Comparison of ENCODE assay signal across 19 cellular contexts in genomic region chr1:43573066-43573799, GRCh38. TPM values are rescaled to one million over a fixed set of nuclear protein-coding genes. Genes with fewer than 3 reads are reported as not detected.
A peak's percentile ranks its signal among the peaks of the same experiment; 100 is the strongest.
DNase-seq lines count a peak whose midpoint lies in the region; ATAC-seq and TF ChIP-seq lines count a peak whose summit lies in the region.
"Had no signal": no experiment of that assay in that cellular context is flagged by ENCODE, and none has a peak within 500 bp of the region (broad histone marks: within the 10 kb centered on the region; RNA-seq: fewer than 3 reads in every experiment).

No MANE protein-coding gene starts in this region.

- H3K36me3 Mint-ChIP-seq in endodermal cell (ENCODE audit: low read depth), result peaks cover 52% of the 10 kb centered on the region
- H3K36me3 Mint-ChIP-seq in nephron progenitor cell (ENCODE audit: low read depth), result peaks cover 40% of the 10 kb centered on the region

- ATAC-seq in GM19351 (IDR thresholded peaks at IDR 0.05; ENCODE audit: unreplicated experiment), result no peak
- ATAC-seq: left colon; stimulated activated naive CD8-positive, alpha-beta T cell treated with anti-CD3 and anti-CD28 coated beads, Interleukin-15, Interleukin-2, amounts not matched to agents 100 U/mL and 50 U/mL, for 24 hours had no signal

- H3K9me3 ChIP-seq in AG04450 (ENCODE audit: control insufficient read depth, insufficient read depth, low read length), result no peaks in the 10 kb centered on the region; the same call in 1 of the 2 replicates
- H3K9me3 ChIP-seq in endodermal cell (ENCODE audit: control insufficient read depth, low read length), result no peaks in the 10 kb centered on the region
- no peaks in the 10 kb centered on the region for H3K9me3 ChIP-seq in WERI-Rb-1 (ENCODE audit: severe bottlenecking)
- H3K9me3 ChIP-seq: ascending aorta, esophagus squamous epithelium, HAP-1 had no signal

- TF ChIP-seq CTCF in AG04450 (IDR thresholded peaks at IDR 0.05; ENCODE audit: low read depth, low read length) (no peak), endodermal cell (conservative IDR thresholded peaks at IDR 0.05) (no peak), nephron progenitor cell (IDR thresholded peaks at IDR 0.05) (no peak), WERI-Rb-1 (IDR thresholded peaks at IDR 0.05; ENCODE audit: low read depth, low read length) (no peak)

- H3K27me3 Mint-ChIP-seq in endodermal cell (ENCODE audit: insufficient read depth), result no peaks in the 10 kb centered on the region
- peaks cover 10% of the 10 kb centered on the region for H3K27me3 Mint-ChIP-seq in nephron progenitor cell (ENCODE audit: low read depth, poor library complexity)

- H3K4me1 Mint-ChIP-seq in endodermal cell (no peaks in the 10 kb centered on the region), nephron progenitor cell (peaks cover 75% of the 10 kb centered on the region)

- no peak for DNase-seq in AG04450 (ENCODE audit: low read depth, low spot score)
- DNase-seq in NCI-H446 (lab: John Stamatoyannopoulos, UW), result peak; percentile 5 to 57
- no peak for DNase-seq in endodermal cell
- DNase-seq in nephron progenitor cell, result no peak
- no peak for DNase-seq in NCI-H128 (lab: John Stamatoyannopoulos, UW; ENCODE audit: unreplicated experiment)
- no peak for DNase-seq in NCI-H146 treated with DMSO at 0.1 percent for 48 hours (lab: John Stamatoyannopoulos, UW; ENCODE audit: unreplicated experiment)
- no peak for DNase-seq in WERI-Rb-1
- DNase-seq: activated CD4-positive, CD25-positive, alpha-beta regulatory T cell; activated effector memory CD4-positive, alpha-beta T cell treated with Interleukin-2 at 50 U/mL for 16 hours; COR-L47; esophagus squamous epithelium; left colon; NCI-H2227 treated with DMSO at 0.1 percent for 48 hours; SHP77; stimulated activated naive CD8-positive, alpha-beta T cell treated with anti-CD3 and anti-CD28 coated beads, Interleukin-15, Interleukin-2, amounts not matched to agents 100 U/mL and 50 U/mL, for 24 hours had no signal

- H3K9ac ChIP-seq in endodermal cell (ENCODE audit: extremely low read depth, low read length, poor library complexity, severe bottlenecking), result no peak overlapping the region
- H3K9ac ChIP-seq: parathyroid adenoma had no signal

- H3K4me1 ChIP-seq in endodermal cell (ENCODE audit: control insufficient read depth, insufficient read depth, low read length), result no peaks in the 10 kb centered on the region
- H3K4me1 ChIP-seq: HAP-1 had no signal

- CTCF ChIA-PET in AG04450 (lab: Charles Lee), result interaction anchor here (1.2 kb wide), 1 partner anchor 19 kb away, joined by 3 read pairs; no protein-coding TSS in a partner anchor

- H3K27me3 ChIP-seq in AG04450 (ENCODE audit: control insufficient read depth, insufficient read depth, low read length) (no peaks in the 10 kb centered on the region), endodermal cell (ENCODE audit: control insufficient read depth, insufficient read depth, low read length, poor library complexity, severe bottlenecking) (no peaks in the 10 kb centered on the region), WERI-Rb-1 (ENCODE audit: insufficient read depth, low read depth, severe bottlenecking) (no peaks in the 10 kb centered on the region)
- H3K27me3 ChIP-seq: ascending aorta, esophagus squamous epithelium had no signal

- POLR2A ChIA-PET in AG04450 (lab: Yijun Ruan, JAX), result interaction anchor here (0.5 to 0.9 kb wide), 2 partner anchors 31 to 77 kb away, joined by 3 to 8 read pairs; partner anchors contain the start of gene KDM4A

- 88 to 91% methylated on average over 7 to 11 of the region's 11 CpGs for WGBS in endodermal cell (ENCODE audit: insufficient coverage in 1 of 2, insufficient read length in 1 of 2), 2 experiments

- H3K4me3 Mint-ChIP-seq in endodermal cell (no peak overlapping the region), nephron progenitor cell (peak overlapping the region; percentile 10)

- peak overlapping the region; percentile 11 for H3K27ac ChIP-seq in AG04450 (ENCODE audit: low read depth, low read length)
- peak overlapping the region; percentile 30 for H3K27ac ChIP-seq in endodermal cell (ENCODE audit: low read depth, low read length)
- no peak overlapping the region for H3K27ac ChIP-seq in WERI-Rb-1
- H3K27ac ChIP-seq: ascending aorta, esophagus squamous epithelium, parathyroid adenoma had no signal

- no peak overlapping the region for H3K27ac Mint-ChIP-seq in endodermal cell
- H3K27ac Mint-ChIP-seq in nephron progenitor cell, result peak overlapping the region; percentile 83

- no peaks in the 10 kb centered on the region for H3K9me3 Mint-ChIP-seq in endodermal cell
- no peaks in the 10 kb centered on the region for H3K9me3 Mint-ChIP-seq in nephron progenitor cell

- H3K4me3 ChIP-seq in AG04450 (ENCODE audit: low read depth, low read length), result no peak overlapping the region
- H3K4me3 ChIP-seq in endodermal cell (ENCODE audit: low read length), result no peak overlapping the region
- H3K4me3 ChIP-seq in WERI-Rb-1 (ENCODE audit: low read depth, low read length), result no peak overlapping the region
- H3K4me3 ChIP-seq: ascending aorta, esophagus squamous epithelium, HAP-1 had no signal

- peaks cover 30% of the 10 kb centered on the region for H3K36me3 ChIP-seq in endodermal cell (ENCODE audit: control insufficient read depth, insufficient read depth, low read length)
- H3K36me3 ChIP-seq in WERI-Rb-1, result peaks cover 67% of the 10 kb centered on the region

RNA-seq across cellular contexts. Expression of gene PTPRF, which starts 42.5 kb away (rescaled TPM):
- 68.3 and 72.0 TPM in 2 replicates for polyA plus RNA-seq in AG04450 (2011; rRNA removed)
- 199 and 217 TPM in 2 replicates for polyA minus RNA-seq in AG04450 (2011; rRNA and poly(A)+ RNA removed)
- total RNA-seq in endodermal cell, result 100 to 1,000 TPM; 203 to 250 TPM
- 145 TPM for polyA plus RNA-seq in endodermal cell (2013, experiment 1 of 2)
- polyA plus RNA-seq in endodermal cell (2013, experiment 2 of 2), result 130 TPM

Comparison
In these comparisons a context has a peak if more than half of its experiments do, and no peak if none do; other contexts are left out.
1. DNase-seq: peak in NCI-H446 (2 of 2); none in AG04450 (single experiment), endodermal cell (single experiment), nephron progenitor cell (single experiment), NCI-H128 (single experiment), NCI-H146 treated with DMSO at 0.1 percent for 48 hours (single experiment) and WERI-Rb-1 (single experiment).